Comparison of ENCODE assay signal across 18 cellular contexts in genomic region chr18:56431551-56431950, GRCh38.
DNase-seq lines count a peak whose midpoint lies in the region; TF ChIP-seq lines count a peak whose summit lies in the region.
"Had no signal": no experiment of that assay in that cellular context is flagged by ENCODE, and none has a peak within 500 bp of the region (broad histone marks: within the 10 kb centered on the region; RNA-seq: fewer than 3 reads in every experiment).

No MANE protein-coding gene starts in this region.

- no peak for TF ChIP-seq CTCF in stomach (IDR thresholded peaks at IDR 0.05)

- no peaks in the 10 kb centered on the region for H3K4me1 ChIP-seq in stomach
- H3K4me1 ChIP-seq: neural progenitor cell, tibial artery had no signal

- intact Hi-C loops in head of caudate nucleus (cut with DNase I) (no loop called here), stomach (cut with DNase I; ENCODE audit: low total_unique reads) (no loop called here)

- no peaks in the 10 kb centered on the region for H3K36me3 ChIP-seq in stomach
- H3K36me3 ChIP-seq: MG63, neural progenitor cell, tibial artery had no signal

- H3K9me3 ChIP-seq in stomach, result peaks cover 0 to 12% (median 4%) of the 10 kb centered on the region in 4 donors

- no peak for TF ChIP-seq POLR2A in stomach (IDR thresholded peaks at IDR 0.05)

- H3K27ac ChIP-seq in stomach, result no peak overlapping the region
- H3K27ac ChIP-seq: neural progenitor cell, SK-N-MC, tibial artery had no signal

- TF ChIP-seq EP300 in stomach (IDR thresholded peaks at IDR 0.05), result no peak

- no peaks in the 10 kb centered on the region for H3K27me3 ChIP-seq in stomach
- H3K27me3 ChIP-seq: MG63, neural progenitor cell, tibial artery had no signal

- H3K4me3 ChIP-seq in stomach, result no peak overlapping the region
- H3K4me3 ChIP-seq: MG63, neural progenitor cell, SK-N-MC, tibial artery had no signal

- DNase-seq in NCI-H510A treated with DMSO at 0.1 percent for 48 hours (lab: John Stamatoyannopoulos, UW) (peak; percentile 43), NCI-H510A (lab: John Stamatoyannopoulos, UW) (no peak), SW480 (ENCODE audit: low spot score) (peak; percentile 1), iris pigment epithelial cell (ENCODE audit: low read depth) (peak; percentile 3), head of caudate nucleus (no peak), SKM-1 treated with dmso at 0.1 percent for 144 hours (lab: John Stamatoyannopoulos, UW; ENCODE audit: unreplicated experiment) (no peak), stomach (no peak), D341Med (ENCODE audit: low spot score) (no peak)
- DNase-seq: activated CD4-positive, alpha-beta T cell treated with anti-CD3 and anti-CD28 coated beads for 36 hours; C1 segment of cervical spinal cord; MG63; midbrain; NCI-H187 treated with DMSO at 0.1 percent for 48 hours; OCI-M1; stimulated activated CD4-positive, alpha-beta T cell treated with anti-CD3 and anti-CD28 coated beads, Interleukin-12 subunit alpha, Interleukin-12 subunit beta, amount 100 ng/mL, for 4 hours; tibial artery had no signal

Comparison
In these comparisons a context has a peak if more than half of its experiments do, and no peak if none do; other contexts are left out.
1. DNase-seq: peak in NCI-H510A treated with DMSO at 0.1 percent for 48 hours (single experiment), SW480 (single experiment) and iris pigment epithelial cell (single experiment); none in NCI-H510A (single experiment), head of caudate nucleus (0 of 42), SKM-1 treated with dmso at 0.1 percent for 144 hours (single experiment), stomach (single experiment) and D341Med (single experiment).